In the genomic region with DNA sequence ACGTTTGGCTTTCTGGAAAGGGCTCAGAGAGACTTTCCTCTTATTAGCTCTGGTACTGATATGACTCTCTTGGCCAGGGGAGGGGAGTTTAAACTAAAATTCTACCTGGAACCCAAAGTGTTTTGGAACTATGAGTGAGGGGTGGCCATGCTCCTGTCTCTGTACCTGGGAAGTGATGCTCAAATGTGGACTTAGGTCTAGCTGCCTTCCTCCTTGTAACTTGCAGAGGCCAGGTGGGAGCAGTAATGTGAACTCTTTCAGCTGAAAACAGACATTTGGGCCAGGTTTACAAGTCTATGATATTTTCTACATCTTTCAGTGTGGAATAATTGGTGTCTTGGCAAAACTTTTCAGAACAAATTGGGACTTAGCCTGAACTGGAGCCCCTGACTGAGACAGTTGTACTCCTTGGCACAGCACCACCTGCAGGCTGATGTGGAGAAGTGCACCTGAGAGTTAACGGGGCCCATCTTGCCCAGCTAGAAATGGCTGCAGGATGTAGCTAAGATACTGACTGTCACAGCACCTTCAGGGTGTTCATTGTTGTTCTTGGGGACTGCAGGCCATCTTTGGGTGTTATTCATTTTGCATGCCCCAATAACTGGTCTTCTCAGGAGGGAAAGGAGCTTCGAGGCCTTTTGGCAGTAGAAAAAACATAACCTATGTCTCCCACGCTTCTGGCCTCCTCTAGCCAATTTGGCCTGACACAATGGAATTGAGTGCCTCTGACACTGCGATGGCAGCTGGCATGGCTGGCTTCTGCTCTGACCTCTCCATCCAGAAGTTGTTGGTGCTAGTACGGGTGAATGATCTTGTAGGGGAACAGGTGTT, we compare ENCODE assay signal across 8 cellular contexts. TPM values are rescaled to one million over a fixed set of nuclear protein-coding genes. Genes with fewer than 3 reads are reported as not detected.
DNase-seq lines count a peak whose midpoint lies in the region; ATAC-seq and TF ChIP-seq lines count a peak whose summit lies in the region.

No MANE protein-coding gene starts in this region.

- no peak overlapping the region for H2AFZ ChIP-seq in OCI-LY1 (ENCODE audit: low read length)

- H3K36me3 ChIP-seq in OCI-LY1 (ENCODE audit: insufficient read depth, low read length), result no peaks in the 10 kb centered on the region

- H3K9me2 ChIP-seq in OCI-LY1 (ENCODE audit: low read depth, low read length), result no peaks in the 10 kb centered on the region

- H3K27ac Mint-ChIP-seq in neural crest cell (ENCODE audit: unreplicated experiment), result no peak overlapping the region

- H3K4me1 Mint-ChIP-seq in neural crest cell, result no peaks in the 10 kb centered on the region

- TF ChIP-seq CTCF in OCI-LY1 (IDR thresholded peaks at IDR 0.05; ENCODE audit: low read length) (peak; percentile 95), neural crest cell (conservative IDR thresholded peaks at IDR 0.05) (peak; percentile 87)

- H3K27ac ChIP-seq in OCI-LY1 (ENCODE audit: low read depth, low read length, poor library complexity, severe bottlenecking), result no peak overlapping the region

- no peaks in the 10 kb centered on the region for H4K20me1 ChIP-seq in OCI-LY1 (ENCODE audit: insufficient read depth, low read length)

- H3K9ac ChIP-seq in OCI-LY1 (ENCODE audit: low read length), result no peak overlapping the region

- no peaks in the 10 kb centered on the region for H3K36me3 Mint-ChIP-seq in neural crest cell (ENCODE audit: low read depth)

- no peaks in the 10 kb centered on the region for H3F3A ChIP-seq in OCI-LY1 (ENCODE audit: insufficient read depth, low read length)

- H3K4me2 ChIP-seq in OCI-LY1 (ENCODE audit: low read length), result no peak overlapping the region

- H3K4me3 Mint-ChIP-seq in neural crest cell, result no peak overlapping the region

- ATAC-seq in GM19452 (IDR thresholded peaks at IDR 0.05; ENCODE audit: unreplicated experiment) (peak; percentile 74), HG03520 (IDR thresholded peaks at IDR 0.05; ENCODE audit: unreplicated experiment) (peak; percentile 73), esophagus mucosa (peak; percentile 88)

- H3K9me3 Mint-ChIP-seq in neural crest cell, result no peaks in the 10 kb centered on the region

- H3K4me1 ChIP-seq in OCI-LY1 (ENCODE audit: insufficient read depth, low read length, severe bottlenecking), result no peaks in the 10 kb centered on the region

- H3K27me3 ChIP-seq in OCI-LY1 (ENCODE audit: insufficient read depth, low read length), result no peaks in the 10 kb centered on the region

- in situ Hi-C loops in Caki2 (cut with HindIII; ENCODE audit: low pct_unique_long_range_greater_than_20kb, low sequenced_read_pairs), result no loop called here

- DNase-seq in Caki2 (ENCODE audit: low read depth), result peak; percentile 46
- DNase-seq in activated CD8-positive, alpha-beta memory T cell treated with anti-CD3 and anti-CD28 coated beads, Interleukin-2, amount 50 U/mL, for 4 hours, result peak; percentile 61
- DNase-seq in neural crest cell (ENCODE audit: low read depth, low spot score), result peak; percentile 78
- peak; percentile 40 for DNase-seq in stimulated activated naive CD4-positive, alpha-beta T cell treated with Interleukin-2 at 50 U/mL for 16 hours (lab: John Stamatoyannopoulos, UW)

- no peak overlapping the region for H3K4me3 ChIP-seq in OCI-LY1 (ENCODE audit: low read depth, low read length, poor library complexity, severe bottlenecking)

- peaks cover 1% of the 10 kb centered on the region for H3K27me3 Mint-ChIP-seq in neural crest cell (ENCODE audit: low read depth)

- no peaks in the 10 kb centered on the region for H3K79me2 ChIP-seq in OCI-LY1 (ENCODE audit: insufficient read depth, low read length)

- no peaks in the 10 kb centered on the region for H3K9me3 ChIP-seq in OCI-LY1 (ENCODE audit: low read length)

RNA-seq across cellular contexts. Expression of gene CD109, which starts 37.1 kb away (rescaled TPM):
- total RNA-seq in Caki2 (2014; rRNA removed; shearing (Covaris generic); ENCODE audit: low replicate concordance), result 27.7 and 32.2 TPM in 2 replicates
- total RNA-seq in esophagus mucosa, result 60.2 TPM
- total RNA-seq in neural crest cell, result 0.73 and 0.84 TPM in 2 replicates

Comparison
In these comparisons a context has a peak if more than half of its experiments do, and no peak if none do; other contexts are left out.
1. RNA of gene CD109, which starts 37.1 kb away (total RNA-seq): 60.2 TPM in esophagus mucosa (single experiment) and 27.7 to 32.2 TPM in Caki2; 0.73 to 0.84 TPM in neural crest cell; every median in the first group is over 10 times any median in the second.
2. Peak in every context shown above with its lines, with median percentiles within 50 percentile points of each other: DNase-seq and ATAC-seq.